15 cellular contexts compared by ENCODE assay signal in the genomic region with DNA sequence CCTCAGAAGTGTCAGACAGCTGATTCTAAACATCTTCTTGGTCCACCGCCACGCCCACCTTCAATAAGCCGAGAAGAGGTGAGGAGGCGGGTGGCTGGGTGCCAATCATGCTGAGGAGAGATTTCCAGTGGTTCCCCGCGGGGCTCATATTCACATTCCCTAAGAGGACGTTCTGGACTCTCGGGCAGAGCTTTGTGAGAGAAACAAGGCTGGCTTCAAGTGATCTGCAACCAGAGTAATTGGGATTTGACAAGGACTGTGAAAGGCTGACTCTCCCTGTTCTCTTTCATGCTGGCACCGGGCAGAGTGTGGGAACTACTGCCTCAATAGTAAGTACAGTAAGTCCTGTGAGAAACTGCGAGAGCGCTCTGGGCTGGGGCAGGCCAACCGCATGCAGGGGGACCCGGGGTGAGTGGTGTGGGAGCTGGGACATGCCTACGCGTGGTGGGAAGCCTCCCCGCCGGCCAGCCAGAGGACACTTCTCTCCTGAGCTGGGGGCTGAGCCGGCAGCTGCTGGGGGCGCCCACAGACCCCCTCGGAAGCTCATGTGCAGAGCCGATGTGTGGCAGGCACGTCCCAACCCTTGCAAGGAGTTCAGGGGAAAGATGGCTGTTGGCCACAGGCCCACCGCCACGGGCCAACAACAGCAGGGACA.
DNase-seq lines count a peak whose midpoint lies in the region; ATAC-seq, FAIRE-seq and TF ChIP-seq lines count a peak whose summit lies in the region.
"Had no signal": no experiment of that assay in that cellular context is flagged by ENCODE, and none has a peak within 500 bp of the region (broad histone marks: within the 10 kb centered on the region; RNA-seq: fewer than 3 reads in every experiment).

No MANE protein-coding gene starts in this region.

- POLR2A ChIA-PET in H1 (lab: Charles Lee; ENCODE audit: partially characterized antibody): interaction anchor here (1.0 kb wide), 1 partner anchor 29 kb away, joined by 3 read pairs; no protein-coding TSS in a partner anchor

- H4K5ac ChIP-seq in H1 (ENCODE audit: insufficient read length, low read depth, low read length): no peak overlapping the region

- no peaks in the 10 kb centered on the region for H3K9me3 Mint-ChIP-seq in activated CD4-positive, alpha-beta T cell treated with anti-CD3 and anti-CD28 coated beads, Interleukin-2, amount 10 ng/mL, durations not matched to agents 24 days and 14 days
- H3K9me3 Mint-ChIP-seq: activated CD4-positive, alpha-beta memory T cell treated with anti-CD3 and anti-CD28 coated beads, Interleukin-2, amount 10 ng/mL, durations not matched to agents 7 days and 5 days; activated naive CD8-positive, alpha-beta T cell treated with anti-CD3 and anti-CD28 coated beads, Interleukin-2, amount 10 ng/mL, durations not matched to agents 7 days and 5 days; T-cell had no signal

- peaks cover 2% of the 10 kb centered on the region for H3K4me1 Mint-ChIP-seq in activated CD4-positive, alpha-beta T cell treated with anti-CD3 and anti-CD28 coated beads, Interleukin-2, amount 10 ng/mL, durations not matched to agents 24 days and 14 days
- H3K4me1 Mint-ChIP-seq: activated CD4-positive, alpha-beta memory T cell treated with anti-CD3 and anti-CD28 coated beads, Interleukin-2, amount 10 ng/mL, durations not matched to agents 7 days and 5 days; activated naive CD8-positive, alpha-beta T cell treated with anti-CD3 and anti-CD28 coated beads, Interleukin-2, amount 10 ng/mL, durations not matched to agents 7 days and 5 days had no signal

- no peak overlapping the region for H3K56ac ChIP-seq in H1 (replicated peaks; ENCODE audit: insufficient read length, low read depth, low read length)

- no peak overlapping the region for H2BK5ac ChIP-seq in H1 (ENCODE audit: low read depth, low read length)

- no peak overlapping the region for H2BK15ac ChIP-seq in H1 (ENCODE audit: low read length)

- CTCF ChIA-PET in H1 (lab: Charles Lee; ENCODE audit: partially characterized antibody): interaction anchor here (0.6 to 5.4 kb wide), 9 partner anchors 12 to 362 kb away, joined by 3 to 63 read pairs (median 4); no protein-coding TSS in a partner anchor

- H2AK5ac ChIP-seq in H1 (ENCODE audit: low read depth, low read length): no peak overlapping the region

- H4K20me1 ChIP-seq in H1 (replicated peaks in 1 of 2; ENCODE audit: control insufficient read depth in 1 of 2, insufficient read depth in 2 of 2, low read length in 2 of 2): no peaks in the 10 kb centered on the region

- no peak overlapping the region for H3K4me3 Mint-ChIP-seq in activated CD4-positive, alpha-beta T cell treated with anti-CD3 and anti-CD28 coated beads, Interleukin-2, amount 10 ng/mL, durations not matched to agents 24 days and 14 days
- H3K4me3 Mint-ChIP-seq: activated CD4-positive, alpha-beta memory T cell treated with anti-CD3 and anti-CD28 coated beads, Interleukin-2, amount 10 ng/mL, durations not matched to agents 7 days and 5 days; activated naive CD8-positive, alpha-beta T cell treated with anti-CD3 and anti-CD28 coated beads, Interleukin-2, amount 10 ng/mL, durations not matched to agents 7 days and 5 days; T-cell had no signal

- no peak for TF ChIP-seq RAD21 in H1 (IDR thresholded peaks at IDR 0.05 in 1 of 2, conservative IDR thresholded peaks at IDR 0.05 in 1 of 2; ENCODE audit: low read depth in 2 of 2, low read length in 2 of 2)

- H3K36me3 ChIP-seq in H1 (ENCODE audit: control insufficient read depth in 2 of 4, insufficient read depth in 4 of 4, low read length in 3 of 4) (no peaks in the 10 kb centered on the region), vagina (no peaks in the 10 kb centered on the region), H7 (replicated peaks; ENCODE audit: control insufficient read depth, insufficient read depth, low read length) (no peaks in the 10 kb centered on the region)
- H3K36me3 ChIP-seq: pancreas had no signal

- TF ChIP-seq CTCF in H1 (IDR thresholded peaks at IDR 0.05; ENCODE audit: control extremely low read depth in 1 of 3, insufficient read depth in 1 of 3, low read depth in 1 of 3, low read length in 3 of 3) (no peak), vagina (IDR thresholded peaks at IDR 0.05) (no peak)

- no peak overlapping the region for H3K4me2 ChIP-seq in H1 (ENCODE audit: insufficient read depth in 1 of 2, low read depth in 2 of 2, low read length in 2 of 2)

- no peak overlapping the region for H3K18ac ChIP-seq in H1 (ENCODE audit: extremely low read depth, low read length)

- H4K91ac ChIP-seq in H1 (replicated peaks; ENCODE audit: insufficient read length, low read length): no peak overlapping the region

- no peak for FAIRE-seq in H1 (lab: Jason Lieb, UNC)
- FAIRE-seq: islet of Langerhans, pancreas had no signal

- no peak overlapping the region for H2BK120ac ChIP-seq in H1 (replicated peaks; ENCODE audit: low read depth, low read length)

- no peak for TF ChIP-seq EP300 in H1 (IDR thresholded peaks at IDR 0.05; ENCODE audit: borderline replicate concordance in 1 of 2, low read depth in 2 of 2, low read length in 2 of 2)

- no peak overlapping the region for H3K4ac ChIP-seq in H1 (replicated peaks; ENCODE audit: insufficient read length, low read depth, low read length)

- H3K9me3 ChIP-seq in H1 (ENCODE audit: insufficient read depth in 2 of 2, low read depth in 1 of 2, low read length in 1 of 2) (no peaks in the 10 kb centered on the region), vagina (no peaks in the 10 kb centered on the region)
- H3K9me3 ChIP-seq: pancreas had no signal

- no peaks in the 10 kb centered on the region for H3K27me3 ChIP-seq in H1 (replicated peaks in 1 of 4; ENCODE audit: control insufficient read depth in 3 of 4, extremely low read depth in 1 of 4, insufficient read depth in 3 of 4, low read length in 3 of 4)
- no peaks in the 10 kb centered on the region for H3K27me3 ChIP-seq in vagina
- H3K27me3 ChIP-seq in H7 (ENCODE audit: control insufficient read depth, insufficient read depth, low read length): no peaks in the 10 kb centered on the region
- H3K27me3 ChIP-seq: pancreas had no signal

- H4K8ac ChIP-seq in H1 (ENCODE audit: extremely low read depth, insufficient read depth, low read length): no peak overlapping the region

- H3K14ac ChIP-seq in H1 (ENCODE audit: insufficient read length): no peak overlapping the region

- H3K27ac ChIP-seq in H1 (ENCODE audit: low read depth, low read length): no peak overlapping the region
- peak overlapping the region; percentile 45 for H3K27ac ChIP-seq in vagina
- H3K27ac ChIP-seq: pancreas had no signal

- no peak overlapping the region for H2BK12ac ChIP-seq in H1 (ENCODE audit: low read depth, low read length)

- no peaks in the 10 kb centered on the region for H3K79me1 ChIP-seq in H1 (ENCODE audit: low read depth, low read length)

- no peak overlapping the region for H3K9ac ChIP-seq in H1 (replicated peaks in 1 of 4; ENCODE audit: extremely low read depth in 1 of 4, low read depth in 3 of 4, low read length in 3 of 4)

- H2BK20ac ChIP-seq in H1 (ENCODE audit: low read length): no peak overlapping the region

- no peaks in the 10 kb centered on the region for H3K36me3 Mint-ChIP-seq in activated CD4-positive, alpha-beta T cell treated with anti-CD3 and anti-CD28 coated beads, Interleukin-2, amount 10 ng/mL, durations not matched to agents 24 days and 14 days (ENCODE audit: low read depth)
- H3K36me3 Mint-ChIP-seq: activated naive CD8-positive, alpha-beta T cell treated with anti-CD3 and anti-CD28 coated beads, Interleukin-2, amount 10 ng/mL, durations not matched to agents 7 days and 5 days; T-cell had no signal

- no peak overlapping the region for H3K23ac ChIP-seq in H1 (ENCODE audit: insufficient read length)

- ATAC-seq in Right ventricle myocardium superior (ENCODE audit: poor library complexity): no peak
- ATAC-seq: T-cell had no signal

- peak; percentile 76 for DNase-seq in cardiac septum (ENCODE audit: low spot score)
- no peak for DNase-seq in Right ventricle myocardium superior
- DNase-seq in H1 (ENCODE audit: low read depth in 1 of 2, low spot score in 2 of 2): no peak
- peak; percentile 84 for DNase-seq in myocyte (ENCODE audit: low read depth)
- no peak for DNase-seq in vagina (ENCODE audit: extremely low spot score in 2 of 2)
- DNase-seq in NCI-H1436 treated with DMSO at 0.1 percent for 48 hours (lab: John Stamatoyannopoulos, UW): no peak
- DNase-seq in H7: no peak
- no peak for DNase-seq in activated CD4-positive, alpha-beta T cell treated with anti-CD3 and anti-CD28 coated beads, Interleukin-2, amount 10 ng/mL, durations not matched to agents 24 days and 14 days
- DNase-seq: activated CD4-positive, alpha-beta memory T cell treated with anti-CD3 and anti-CD28 coated beads, Interleukin-2, amount 10 ng/mL, durations not matched to agents 7 days and 5 days; activated naive CD8-positive, alpha-beta T cell treated with anti-CD3 and anti-CD28 coated beads, Interleukin-2, amount 10 ng/mL, durations not matched to agents 7 days and 5 days; GF-D8; NCI-H526 treated with DMSO at 0.1 percent for 48 hours; T-cell had no signal

- H3K79me2 ChIP-seq in H1 (ENCODE audit: control insufficient read depth in 1 of 2, insufficient read depth in 2 of 2, low read length in 2 of 2): no peaks in the 10 kb centered on the region

- H3K27ac Mint-ChIP-seq in activated CD4-positive, alpha-beta T cell treated with anti-CD3 and anti-CD28 coated beads, Interleukin-2, amount 10 ng/mL, durations not matched to agents 24 days and 14 days: no peak overlapping the region
- H3K27ac Mint-ChIP-seq: activated CD4-positive, alpha-beta memory T cell treated with anti-CD3 and anti-CD28 coated beads, Interleukin-2, amount 10 ng/mL, durations not matched to agents 7 days and 5 days; activated naive CD8-positive, alpha-beta T cell treated with anti-CD3 and anti-CD28 coated beads, Interleukin-2, amount 10 ng/mL, durations not matched to agents 7 days and 5 days had no signal

- intact Hi-C loops in cardiac septum (cut with DNase I) (loop anchor here (5.0 to 10.0 kb wide), 2 partner anchors 112 to 479 kb away; partner anchors contain the start of gene LIFR), Right ventricle myocardium superior (cut with DNase I) (loop anchor here (10.0 kb wide), 1 partner anchor 69 kb away; no protein-coding TSS in a partner anchor), vagina (cut with DNase I) (loop anchor here (5.0 to 10.0 kb wide), 2 partner anchors 362 to 629 kb away; partner anchors contain the start of gene RICTOR)
- intact Hi-C loops in activated CD4-positive, alpha-beta T cell treated with anti-CD3 and anti-CD28 coated beads, Interleukin-2, amount 10 ng/mL, durations not matched to agents 24 days and 14 days (cut with micrococcal nuclease): no loop called here

- no peak overlapping the region for H3K4me3 ChIP-seq in H1 (ENCODE audit: extremely low read depth in 1 of 4, insufficient read depth in 2 of 4, low read depth in 3 of 4, low read length in 4 of 4)
- peak overlapping the region; percentile 27 to 31 for H3K4me3 ChIP-seq in vagina
- no peak overlapping the region for H3K4me3 ChIP-seq in H7 (ENCODE audit: insufficient read depth, low read depth, low read length)

- TF ChIP-seq POLR2A in H1 (IDR thresholded peaks at IDR 0.05; ENCODE audit: control extremely low read depth in 1 of 2, low read depth in 2 of 2, low read length in 2 of 2) (no peak), vagina (IDR thresholded peaks at IDR 0.05) (no peak)

- 97% methylated on average over 22 of the region's 24 CpGs; no CpG with 5 or more reads in 1 of the 2 experiments for WGBS in H1 (ENCODE audit: extremely low coverage in 1 of 2, insufficient coverage in 1 of 2, insufficient read length in 1 of 2, insufficient replicate concordance in 2 of 2, low coverage in 1 of 2, low lambda C conversion rate in 2 of 2, missing lambda C conversion rate in 1 of 2), 2 experiments

- H2AFZ ChIP-seq in H1 (ENCODE audit: low read length): 0 out of 2 replicates have a peak overlapping the region, but pooled peaks have one; percentile 31

- H3K23me2 ChIP-seq in H1 (ENCODE audit: low read depth, low read length): peaks cover 1% of the 10 kb centered on the region; the same call in 1 of the 2 replicates

- peaks cover 60% of the 10 kb centered on the region for H3K27me3 Mint-ChIP-seq in activated CD4-positive, alpha-beta T cell treated with anti-CD3 and anti-CD28 coated beads, Interleukin-2, amount 10 ng/mL, durations not matched to agents 24 days and 14 days

- no peaks in the 10 kb centered on the region; a peak in 1 of 7 replicates for H3K4me1 ChIP-seq in H1 (replicated peaks in 1 of 4; ENCODE audit: control insufficient read depth in 3 of 4, insufficient read depth in 4 of 4, low read length in 3 of 4)
- peaks cover 16% of the 10 kb centered on the region for H3K4me1 ChIP-seq in vagina
- H3K4me1 ChIP-seq: pancreas had no signal

Comparison
In these comparisons a context has a peak if more than half of its experiments do, and no peak if none do; other contexts are left out.
1. DNase-seq: peak in cardiac septum (single experiment) and myocyte (single experiment); none in Right ventricle myocardium superior (single experiment), H1 (0 of 2), vagina (0 of 2), NCI-H1436 treated with DMSO at 0.1 percent for 48 hours (single experiment), H7 (single experiment) and activated CD4-positive, alpha-beta T cell treated with anti-CD3 and anti-CD28 coated beads, Interleukin-2, amount 10 ng/mL, durations not matched to agents 24 days and 14 days (single experiment).
2. H3K4me3 ChIP-seq: peak in vagina (2 of 2); none in H1 (0 of 4) and H7 (single experiment).